Comparison of ENCODE assay signal across 1 cellular context in the genomic region with DNA sequence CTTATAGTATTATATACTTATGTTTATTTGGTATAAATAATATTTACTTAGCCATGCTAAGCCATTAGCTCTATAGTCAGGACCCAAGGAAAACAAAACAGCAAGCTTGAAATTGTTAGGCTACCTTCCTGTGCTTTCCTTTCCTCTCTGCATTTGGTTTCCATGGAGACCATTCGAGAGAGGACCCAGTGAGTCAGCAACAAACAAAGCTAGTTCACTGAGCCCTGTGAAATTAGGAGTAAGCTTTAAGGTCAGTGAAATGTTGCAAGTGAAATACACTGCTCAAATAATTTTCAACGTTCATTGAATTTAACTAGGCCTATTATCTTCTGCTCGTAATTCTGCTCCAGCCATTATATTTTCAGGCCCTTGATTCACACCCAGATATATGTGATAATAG.
TF ChIP-seq lines count a peak whose summit lies in the region.

No MANE protein-coding gene starts in this region.

TF ChIP-seq in H1, 55 proteins besides CTCF, POLR2A, EP300 and RAD21:
- TF ChIP-seq BACH1 (IDR thresholded peaks at IDR 0.05; ENCODE audit: low read length) (peak; percentile 73), MAFK (IDR thresholded peaks at IDR 0.05; ENCODE audit: low read depth, low read length) (peak; percentile 60; the same call in 1 of the 2 replicates), FOSL1 (IDR thresholded peaks at IDR 0.05; ENCODE audit: insufficient read depth, low read depth, low read length) (no peak), JUND (IDR thresholded peaks at IDR 0.05; ENCODE audit: low read length) (0 out of 2 replicates have a peak, but pooled peaks have one; percentile 22)
